In the genomic region with DNA sequence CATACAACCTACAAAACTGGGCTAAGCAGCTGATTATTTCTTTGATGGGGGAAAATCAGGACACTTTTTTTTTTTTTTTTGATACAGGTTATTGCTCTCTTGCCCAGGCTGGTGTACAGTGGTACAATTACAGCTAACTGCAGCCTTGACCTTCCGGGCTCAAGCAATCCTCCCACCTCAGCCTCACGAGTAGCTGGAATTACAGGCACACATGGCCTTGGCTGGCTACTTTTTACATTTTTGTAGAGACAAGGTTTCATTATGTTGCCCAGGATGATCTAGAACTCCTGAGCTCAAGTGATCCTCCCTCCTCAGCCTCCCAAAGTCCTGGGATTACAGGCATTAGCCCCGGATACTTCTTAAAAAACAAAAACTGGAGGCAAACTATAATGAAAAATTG, we compare ENCODE assay signal across 8 cellular contexts.
"Had no signal": no experiment of that assay in that cellular context is flagged by ENCODE, and none has a peak within 500 bp of the region (broad histone marks: within the 10 kb centered on the region; RNA-seq: fewer than 3 reads in every experiment).

No MANE protein-coding gene starts in this region.

- H3K27ac ChIP-seq: HL-60, KMS-11 had no signal

- ATAC-seq: K562 had no signal

- H3K9me3 Mint-ChIP-seq: IgD-negative memory B cell had no signal

- H3K27me3 Mint-ChIP-seq: IgD-negative memory B cell had no signal

- FAIRE-seq: HTR-8/SVneo, K562 had no signal

- H3K4me3 ChIP-seq: K562 had no signal

- H3K9ac ChIP-seq: KMS-11 had no signal

- H3K27ac Mint-ChIP-seq: IgD-negative memory B cell had no signal

- H3K4me2 ChIP-seq: KMS-11 had no signal

- DNase-seq: IMR-90, KBM-7, KG1 had no signal
